Comparison of ENCODE assay signal across 22 cellular contexts in genomic region chr4:150255610-150256580, GRCh38.
A peak's percentile ranks its signal among the peaks of the same experiment; 100 is the strongest.
DNase-seq lines count a peak whose midpoint lies in the region; ATAC-seq, FAIRE-seq and TF ChIP-seq lines count a peak whose summit lies in the region.
"Had no signal": no experiment of that assay in that cellular context is flagged by ENCODE, and none has a peak within 500 bp of the region (broad histone marks: within the 10 kb centered on the region; RNA-seq: fewer than 3 reads in every experiment).

No MANE protein-coding gene starts in this region.

- H3K36me3 Mint-ChIP-seq in Caco-2 (ENCODE audit: insufficient read depth, unreplicated experiment) (peaks cover 29% of the 10 kb centered on the region), nephron progenitor cell (ENCODE audit: low read depth) (peaks cover 32% of the 10 kb centered on the region)
- H3K36me3 Mint-ChIP-seq in activated CD8-positive, alpha-beta T cell treated with anti-CD3 and anti-CD28 coated beads, Interleukin-2, amount 10 ng/mL, durations not matched to agents 7 days and 5 days (ENCODE audit: low read depth), result no peaks in the 10 kb centered on the region
- H3K36me3 Mint-ChIP-seq: memory B cell had no signal

- in situ Hi-C loops in K562 (cut with MboI), result no loop called here

- CTCF ChIA-PET in Caco-2 (lab: Charles Lee), result interaction anchor here (0.6 to 0.7 kb wide), 2 partner anchors 13 to 1069 kb away, joined by 3 read pairs; no protein-coding TSS in a partner anchor
- CTCF ChIA-PET in K562 (lab: Yijun Ruan, JAX; ENCODE audit: low intra/inter-chr PET ratio), result no interaction called here
- CTCF ChIA-PET in activated CD8-positive, alpha-beta T cell treated with anti-CD3 and anti-CD28 coated beads, Interleukin-2, amount 10 ng/mL, durations not matched to agents 7 days and 5 days (lab: Charles Lee), result no interaction called here

- BruUV-seq in Caco-2 (replicated peaks; lab: Mats Ljungman, UMichigan) (no TSS peak), K562 (replicated peaks; lab: Mats Ljungman, UMichigan) (no TSS peak)

- no peak for TF ChIP-seq EP300 in K562 (IDR thresholded peaks at IDR 0.05; ENCODE audit: low read length)

- H3K4me3 ChIP-seq in Caco-2 (ENCODE audit: low read depth, low read length), result no peak overlapping the region
- no peak overlapping the region for H3K4me3 ChIP-seq in K562
- H3K4me3 ChIP-seq: adrenal gland, prostate gland, SK-N-MC, thoracic aorta had no signal

- no peak overlapping the region for H3K4me2 ChIP-seq in K562 (ENCODE audit: insufficient read depth, low read length)

- H3K27ac Mint-ChIP-seq in Caco-2 (ENCODE audit: unreplicated experiment) (peak overlapping the region; percentile 66), nephron progenitor cell (peak overlapping the region; percentile 57)
- H3K27ac Mint-ChIP-seq in activated CD8-positive, alpha-beta T cell treated with anti-CD3 and anti-CD28 coated beads, Interleukin-2, amount 10 ng/mL, durations not matched to agents 7 days and 5 days, result no peak overlapping the region
- H3K27ac Mint-ChIP-seq: activated T-helper 2 cell treated with anti-CD3 and anti-CD28 coated beads, Interferon-gamma antibody, Interleukin-2, Interleukin-4, amounts not matched to agents 10 μg/mL and 5 μg/mL and 100 μg/mL, durations not matched to agents 14 hours and 24 hours and 36 hours; memory B cell; T-helper 2 cell treated with Interferon-gamma antibody and Interleukin-4, amounts not matched to agents 5 μg/mL and 100 μg/mL, for 36 hours had no signal

- no peaks in the 10 kb centered on the region for H4K20me1 ChIP-seq in K562 (replicated peaks; ENCODE audit: control insufficient read depth, insufficient read depth, low read length)

- WGBS in K562 (ENCODE audit: insufficient coverage, low coverage, missing lambda C conversion rate), result 43% methylated on average over 21 of the region's 38 CpGs

- DNase-seq in Caco-2 (no peak), K562 (ENCODE audit: extremely low read depth in 1 of 4, low spot score in 3 of 4) (no peak), left cardiac atrium (peak; percentile 40), nephron progenitor cell (no peak), T1000 (lab: John Stamatoyannopoulos, UW) (no peak), ureter (ENCODE audit: low spot score) (no peak), sciatic nerve (ENCODE audit: low spot score) (no peak)
- DNase-seq in activated CD8-positive, alpha-beta T cell treated with anti-CD3 and anti-CD28 coated beads, Interleukin-2, amount 10 ng/mL, durations not matched to agents 7 days and 5 days, result no peak
- DNase-seq: activated CD4-positive, CD25-positive, alpha-beta regulatory T cell; adrenal gland; DMS153; effector memory CD4-positive, alpha-beta T cell; GF-D8; NCI-H1694 had no signal

- POLR2A ChIA-PET in Caco-2 (lab: Charles Lee) (no interaction called here), K562 (lab: Yijun Ruan, JAX) (interaction anchor here (0.7 kb wide), 1 partner anchor 47 kb away, joined by 3 read pairs; no protein-coding TSS in a partner anchor)
- POLR2A ChIA-PET in activated CD8-positive, alpha-beta T cell treated with anti-CD3 and anti-CD28 coated beads, Interleukin-2, amount 10 ng/mL, durations not matched to agents 7 days and 5 days (lab: Charles Lee), result no interaction called here

- no peaks in the 10 kb centered on the region for H3K36me3 ChIP-seq in Caco-2 (ENCODE audit: control insufficient read depth, insufficient read depth, low read length)
- H3K36me3 ChIP-seq in K562 (ENCODE audit: control insufficient read depth, insufficient read depth, low read length), result no peaks in the 10 kb centered on the region
- H3K36me3 ChIP-seq: adrenal gland, prostate gland had no signal

- H3K4me1 ChIP-seq in Caco-2 (peaks cover 25% of the 10 kb centered on the region), K562 (replicated peaks in 1 of 2; ENCODE audit: control insufficient read depth in 2 of 2, insufficient read depth in 2 of 2, low read length in 2 of 2) (peaks cover 0 to 7% of the 10 kb centered on the region in 2 experiments; a peak in 2 of 5 replicates)
- H3K4me1 ChIP-seq: adrenal gland, prostate gland had no signal

- FAIRE-seq in K562 (lab: Jason Lieb, UNC), result no peak
- FAIRE-seq: GM12891 had no signal

- intact Hi-C loops in Caco-2 (cut with micrococcal nuclease; ENCODE audit: unreplicated experiment), result no loop called here
- intact Hi-C loops in K562 (cut with micrococcal nuclease), result no loop called here
- intact Hi-C loops in left cardiac atrium (cut with DNase I), result no loop called here
- intact Hi-C loops in sciatic nerve (cut with DNase I), result no loop called here

- no peak overlapping the region for H2AFZ ChIP-seq in K562 (ENCODE audit: low read depth, low read length)

- no peak for TF ChIP-seq POLR2A in K562 (conservative IDR thresholded peaks at IDR 0.05)

- H3K27me3 Mint-ChIP-seq in Caco-2 (ENCODE audit: insufficient read depth, unreplicated experiment), result no peaks in the 10 kb centered on the region
- H3K27me3 Mint-ChIP-seq in nephron progenitor cell (ENCODE audit: low read depth, poor library complexity), result peaks cover 17% of the 10 kb centered on the region
- H3K27me3 Mint-ChIP-seq in activated CD8-positive, alpha-beta T cell treated with anti-CD3 and anti-CD28 coated beads, Interleukin-2, amount 10 ng/mL, durations not matched to agents 7 days and 5 days (ENCODE audit: low read depth), result no peaks in the 10 kb centered on the region
- H3K27me3 Mint-ChIP-seq: memory B cell had no signal

- ATAC-seq in K562 (peak; percentile 16; the same call in 1 of the 3 replicates), left cardiac atrium (peak; percentile 53 to 66), sciatic nerve (no peak)
- no peak for ATAC-seq in activated CD8-positive, alpha-beta T cell treated with anti-CD3 and anti-CD28 coated beads, Interleukin-2, amount 10 ng/mL, durations not matched to agents 7 days and 5 days

- H3K4me1 Mint-ChIP-seq in Caco-2 (ENCODE audit: low read depth, unreplicated experiment), result peaks cover 25% of the 10 kb centered on the region
- H3K4me1 Mint-ChIP-seq in nephron progenitor cell, result peaks cover 70% of the 10 kb centered on the region
- H3K4me1 Mint-ChIP-seq in activated CD8-positive, alpha-beta T cell treated with anti-CD3 and anti-CD28 coated beads, Interleukin-2, amount 10 ng/mL, durations not matched to agents 7 days and 5 days (ENCODE audit: low read depth), result no peaks in the 10 kb centered on the region
- H3K4me1 Mint-ChIP-seq: memory B cell had no signal

- H3K4me3 Mint-ChIP-seq in Caco-2 (ENCODE audit: unreplicated experiment), result no peak overlapping the region
- no peak overlapping the region for H3K4me3 Mint-ChIP-seq in nephron progenitor cell
- H3K4me3 Mint-ChIP-seq in activated CD8-positive, alpha-beta T cell treated with anti-CD3 and anti-CD28 coated beads, Interleukin-2, amount 10 ng/mL, durations not matched to agents 7 days and 5 days, result no peak overlapping the region
- H3K4me3 Mint-ChIP-seq: CD14-positive monocyte; memory B cell; T-helper 2 cell treated with Interferon-gamma antibody and Interleukin-4, amounts not matched to agents 5 μg/mL and 100 μg/mL, for 36 hours had no signal

- H3K9ac ChIP-seq in K562 (ENCODE audit: insufficient read depth in 1 of 2, low read depth in 2 of 2, low read length in 2 of 2), result no peak overlapping the region; a peak in 1 of 4 replicates

- no peak overlapping the region for H3K27ac ChIP-seq in K562 (ENCODE audit: extremely low read depth, low read depth, low read length)
- H3K27ac ChIP-seq: adrenal gland, prostate gland, SK-N-MC, thoracic aorta had no signal

- TF ChIP-seq CTCF in Caco-2 (IDR thresholded peaks at IDR 0.05; ENCODE audit: insufficient read depth in 1 of 2, low read depth in 1 of 2, low read length in 1 of 2, severe bottlenecking in 1 of 2, unreplicated experiment in 1 of 2), result no peak
- TF ChIP-seq CTCF in K562 (IDR thresholded peaks at IDR 0.05 in 2 of 3, conservative IDR thresholded peaks at IDR 0.05 in 1 of 3; ENCODE audit: insufficient read depth in 2 of 3, low read depth in 1 of 3, low read length in 3 of 3), result no peak
- no peak for TF ChIP-seq CTCF in nephron progenitor cell (IDR thresholded peaks at IDR 0.05)

- H3K9me1 ChIP-seq in K562 (ENCODE audit: control insufficient read depth, insufficient read depth, low read length), result no peaks in the 10 kb centered on the region

- TF ChIP-seq RAD21 in K562 (CRISPR knock-in tag; conservative IDR thresholded peaks at IDR 0.05 in 1 of 2, IDR thresholded peaks at IDR 0.05 in 1 of 2), result no peak

- no peaks in the 10 kb centered on the region for H3K9me3 ChIP-seq in Caco-2
- no peaks in the 10 kb centered on the region for H3K9me3 ChIP-seq in K562 (replicated peaks; ENCODE audit: control insufficient read depth, insufficient read depth, low read depth, low read length)
- H3K9me3 ChIP-seq: adrenal gland, prostate gland, thoracic aorta had no signal

- H3K79me2 ChIP-seq in K562 (ENCODE audit: control insufficient read depth, insufficient read depth, low read length), result no peaks in the 10 kb centered on the region

- no peaks in the 10 kb centered on the region for H3K27me3 ChIP-seq in Caco-2 (replicated peaks; ENCODE audit: control insufficient read depth, insufficient read depth, low read length)
- no peaks in the 10 kb centered on the region for H3K27me3 ChIP-seq in K562 (ENCODE audit: control insufficient read depth in 2 of 2, insufficient read depth in 2 of 2, low read length in 2 of 2)
- H3K27me3 ChIP-seq: adrenal gland had no signal

- H3K9me3 Mint-ChIP-seq in Caco-2 (ENCODE audit: unreplicated experiment) (no peaks in the 10 kb centered on the region), nephron progenitor cell (peaks cover 9% of the 10 kb centered on the region)
- H3K9me3 Mint-ChIP-seq in activated CD8-positive, alpha-beta T cell treated with anti-CD3 and anti-CD28 coated beads, Interleukin-2, amount 10 ng/mL, durations not matched to agents 7 days and 5 days (ENCODE audit: insufficient read depth), result no peaks in the 10 kb centered on the region
- H3K9me3 Mint-ChIP-seq: activated T-helper 2 cell treated with anti-CD3 and anti-CD28 coated beads, Interferon-gamma antibody, Interleukin-2, Interleukin-4, amounts not matched to agents 10 μg/mL and 5 μg/mL and 100 μg/mL, durations not matched to agents 14 hours and 24 hours and 36 hours; memory B cell; T-helper 2 cell treated with Interferon-gamma antibody and Interleukin-4, amounts not matched to agents 5 μg/mL and 100 μg/mL, for 36 hours had no signal

TF ChIP-seq in K562, 482 proteins besides CTCF, POLR2A, EP300 and RAD21 (continues in another document):
- 0 out of 2 replicates have a peak, but pooled peaks have one; percentile 16 for TF ChIP-seq TFAP4 (CRISPR knock-in tag; IDR thresholded peaks at IDR 0.05; ENCODE audit: borderline replicate concordance)

Comparison
In these comparisons a context has a peak if more than half of its experiments do, and no peak if none do; other contexts are left out.
1. ATAC-seq: peak in K562 (single experiment) and left cardiac atrium (2 of 2); none in activated CD8-positive, alpha-beta T cell treated with anti-CD3 and anti-CD28 coated beads, Interleukin-2, amount 10 ng/mL, durations not matched to agents 7 days and 5 days (single experiment) and sciatic nerve (single experiment).